ENCODE assay signal across 8 cellular contexts in genomic region chr2:177262958-177263450, GRCh38. TPM values are rescaled to one million over a fixed set of nuclear protein-coding genes. Genes with fewer than 3 reads are reported as not detected.
DNase-seq lines count a peak whose midpoint lies in the region; ATAC-seq and TF ChIP-seq lines count a peak whose summit lies in the region.

No MANE protein-coding gene starts in this region.

- H3K4me3 ChIP-seq in A673 (ENCODE audit: low read depth, low read length, poor library complexity, severe bottlenecking) = peak overlapping the region; percentile 94
- H3K4me3 ChIP-seq in muscle layer of colon (ENCODE audit: low read depth in 1 of 2, low read length in 2 of 2) = peak overlapping the region; percentile 89 to 98

- DNase-seq in A673 (ENCODE audit: low spot score) (no peak), chondrocyte (ENCODE audit: low spot score) (no peak), G401 (ENCODE audit: low spot score) (no peak), UCSD-AML1 (lab: John Stamatoyannopoulos, UW; ENCODE audit: unreplicated experiment) (no peak), SIG-M5 treated with dmso at 0.1 percent for 504 hours (lab: John Stamatoyannopoulos, UW; ENCODE audit: unreplicated experiment) (no peak)

- CTCF ChIA-PET in A673 (lab: Charles Lee) = interaction anchor here (0.6 to 2.1 kb wide), 6 partner anchors 8 to 153 kb away, joined by 3 to 9 read pairs (median 6); no protein-coding TSS in a partner anchor

- peaks cover 30% of the 10 kb centered on the region for H3K4me1 ChIP-seq in A673 (ENCODE audit: insufficient read depth, low read length, poor library complexity, severe bottlenecking)
- peaks cover 31% of the 10 kb centered on the region for H3K4me1 ChIP-seq in muscle layer of colon (ENCODE audit: insufficient read depth, low read length)

- H3K4me1 Mint-ChIP-seq in IgD-negative memory B cell (peaks cover 36 to 57% (median 43%) of the 10 kb centered on the region in 3 donors), chondrocyte (ENCODE audit: low read depth) (peaks cover 61% of the 10 kb centered on the region)

- peak overlapping the region; percentile 90 for H3K9ac ChIP-seq in muscle layer of colon (ENCODE audit: low read length)

- H3K27me3 ChIP-seq in A673 (replicated peaks; ENCODE audit: insufficient read depth, low read depth, low read length, poor library complexity) = no peaks in the 10 kb centered on the region
- H3K27me3 ChIP-seq in muscle layer of colon (ENCODE audit: control insufficient read depth in 1 of 2, insufficient read depth in 2 of 2, low read length in 2 of 2) = no peaks in the 10 kb centered on the region

- intact Hi-C loops in A673 (cut with micrococcal nuclease; ENCODE audit: unreplicated experiment) = loop anchor here (5.0 to 10.0 kb wide), 2 partner anchors 69 to 98 kb away; no protein-coding TSS in a partner anchor

- H3K9me3 Mint-ChIP-seq in IgD-negative memory B cell = no peaks in the 10 kb centered on the region
- peaks cover 4% of the 10 kb centered on the region for H3K9me3 Mint-ChIP-seq in chondrocyte (ENCODE audit: low read depth)

- peaks cover 8% of the 10 kb centered on the region for H3K36me3 ChIP-seq in A673 (ENCODE audit: insufficient read depth, low read length, poor library complexity, severe bottlenecking)
- no peaks in the 10 kb centered on the region for H3K36me3 ChIP-seq in muscle layer of colon (ENCODE audit: insufficient read depth, low read length)

- H3K27me3 Mint-ChIP-seq in IgD-negative memory B cell (no peaks in the 10 kb centered on the region), chondrocyte (ENCODE audit: low read depth) (no peaks in the 10 kb centered on the region)

- ATAC-seq in GM19023 (IDR thresholded peaks at IDR 0.05; ENCODE audit: unreplicated experiment) = no peak

- H3K4me3 Mint-ChIP-seq in IgD-negative memory B cell (peak overlapping the region; percentile 94 to 97 (median 96)), chondrocyte (ENCODE audit: unreplicated experiment) (peak overlapping the region; percentile 92)

- in situ Hi-C loops in G401 (cut with HindIII; ENCODE audit: low sequenced_read_pairs) = no loop called here

- TSS peak; percentile 42 for BruUV-seq in A673 (replicated peaks; lab: Mats Ljungman, UMichigan)

- POLR2A ChIA-PET in A673 (lab: Charles Lee; ENCODE audit: low non-redundant PET) = interaction anchor here (0.6 to 0.7 kb wide), 4 partner anchors 36 to 1132 kb away, joined by 3 to 6 read pairs (median 4); no protein-coding TSS in a partner anchor

- H3K27ac Mint-ChIP-seq in IgD-negative memory B cell (peak overlapping the region; percentile 88 to 100 (median 92)), chondrocyte (ENCODE audit: unreplicated experiment) (peak overlapping the region; percentile 94)

- H3K27ac ChIP-seq in A673 (ENCODE audit: low read depth, low read length, poor library complexity, severe bottlenecking) (peak overlapping the region; percentile 99), muscle layer of colon (ENCODE audit: low read depth, low read length) (peak overlapping the region; percentile 98)

- H3K36me3 Mint-ChIP-seq in IgD-negative memory B cell = no peaks in the 10 kb centered on the region
- peaks cover 1% of the 10 kb centered on the region for H3K36me3 Mint-ChIP-seq in chondrocyte (ENCODE audit: low read depth)

- TF ChIP-seq CTCF in A673 (conservative IDR thresholded peaks at IDR 0.05; ENCODE audit: low read depth, low read length) (no peak), chondrocyte (IDR thresholded peaks at IDR 0.05) (no peak)

- no peaks in the 10 kb centered on the region for H3K9me3 ChIP-seq in A673 (ENCODE audit: low read depth, low read length, poor library complexity, severe bottlenecking)
- no peaks in the 10 kb centered on the region for H3K9me3 ChIP-seq in muscle layer of colon (ENCODE audit: low read length)

RNA-seq across cellular contexts. Expression of gene NFE2L2, which starts 1.5 kb away (rescaled TPM):
- 72.7 and 80.0 TPM in 2 replicates for total RNA-seq in A673 (2021)
- polyA plus RNA-seq in IgD-negative memory B cell = 41.7 TPM
- 65.7 to 88.2 TPM (median 86.8 TPM) in 3 replicates for total RNA-seq in chondrocyte
- total RNA-seq in G401 (2014; rRNA removed; shearing (Covaris generic)) = 60.8 and 67.9 TPM in 2 replicates

RNA-seq across cellular contexts. Expression of gene HNRNPA3, which starts 50.4 kb away (rescaled TPM):
- total RNA-seq in A673 (2021) (454 and 462 TPM in 2 replicates), chondrocyte (98.0 to 153 TPM (median 106 TPM) in 3 replicates)
- 55.3 TPM for polyA plus RNA-seq in IgD-negative memory B cell
- 30.9 and 48.1 TPM in 2 replicates for total RNA-seq in G401 (2014; rRNA removed; shearing (Covaris generic))
